9 cellular contexts compared by ENCODE assay signal in genomic region chr10:112375721-112376577, GRCh38. TPM values are rescaled to one million over a fixed set of nuclear protein-coding genes. Genes with fewer than 3 reads are reported as not detected.
A peak's percentile ranks its signal among the peaks of the same experiment; 100 is the strongest.
DNase-seq lines count a peak whose midpoint lies in the region; ATAC-seq and TF ChIP-seq lines count a peak whose summit lies in the region.
"Had no signal": no experiment of that assay in that cellular context is flagged by ENCODE, and none has a peak within 500 bp of the region (broad histone marks: within the 10 kb centered on the region; RNA-seq: fewer than 3 reads in every experiment).

No MANE protein-coding gene starts in this region.

- ATAC-seq in GM19438 (IDR thresholded peaks at IDR 0.05; ENCODE audit: low read depth, unreplicated experiment) (peak; percentile 74), HG03469 (IDR thresholded peaks at IDR 0.05; ENCODE audit: unreplicated experiment) (peak; percentile 72), thoracic aorta (ENCODE audit: insufficient number of reproducible peaks, low FRiP score, low read depth) (peak; percentile 57)

- peak; percentile 56 to 72 (median 70) for DNase-seq in CD4-positive, alpha-beta memory T cell
- peak; percentile 57 for DNase-seq in UCSD-AML1 (lab: John Stamatoyannopoulos, UW; ENCODE audit: unreplicated experiment)
- DNase-seq in coronary artery (ENCODE audit: low spot score) = peak; percentile 72
- no peak for DNase-seq in thoracic aorta (ENCODE audit: low spot score)
- no peak for DNase-seq in A673 (ENCODE audit: low spot score)

- H3K4me1 Mint-ChIP-seq in CD4-positive, alpha-beta memory T cell = peaks cover 47 to 76% (median 62%) of the 10 kb centered on the region in 4 donors
- H3K4me1 Mint-ChIP-seq: nephron had no signal

- peaks cover 4% of the 10 kb centered on the region for H3K36me3 ChIP-seq in CD4-positive, alpha-beta memory T cell (ENCODE audit: insufficient read depth, low read length)
- H3K36me3 ChIP-seq in thoracic aorta (no peaks in the 10 kb centered on the region), A673 (ENCODE audit: insufficient read depth, low read length, poor library complexity, severe bottlenecking) (no peaks in the 10 kb centered on the region)

- peak overlapping the region; percentile 97 for H3K27ac ChIP-seq in CD4-positive, alpha-beta memory T cell (ENCODE audit: low read depth, low read length)
- H3K27ac ChIP-seq in coronary artery (peak overlapping the region; percentile 59 to 75), thoracic aorta (peak overlapping the region in 1 of 2 donors; percentile 54), A673 (ENCODE audit: low read depth, low read length, poor library complexity, severe bottlenecking) (no peak overlapping the region)

- TF ChIP-seq CTCF in coronary artery (IDR thresholded peaks at IDR 0.05) (no peak), thoracic aorta (IDR thresholded peaks at IDR 0.05) (no peak), A673 (conservative IDR thresholded peaks at IDR 0.05; ENCODE audit: low read depth, low read length) (no peak)

- no peaks in the 10 kb centered on the region for H3K9me3 ChIP-seq in CD4-positive, alpha-beta memory T cell (ENCODE audit: control insufficient read depth in 1 of 2, low read length in 2 of 2)
- H3K9me3 ChIP-seq in mononuclear cell (ENCODE audit: low read depth, low read length) = no peaks in the 10 kb centered on the region
- H3K9me3 ChIP-seq in thoracic aorta = no peaks in the 10 kb centered on the region
- H3K9me3 ChIP-seq in A673 (ENCODE audit: low read depth, low read length, poor library complexity, severe bottlenecking) = no peaks in the 10 kb centered on the region

- POLR2A ChIA-PET in CD4-positive, alpha-beta memory T cell (lab: Charles Lee; ENCODE audit: partially characterized antibody) = interaction anchor here (0.7 to 4.1 kb wide), 17 partner anchors 8 to 1808 kb away, joined by 3 to 60 read pairs (median 4); partner anchors contain the start of genes BBIP1, CCDC186, GPAM and SHOC2
- POLR2A ChIA-PET in A673 (lab: Charles Lee; ENCODE audit: low non-redundant PET) = no interaction called here

- H3K27me3 Mint-ChIP-seq in CD4-positive, alpha-beta memory T cell = no peaks in the 10 kb centered on the region

- peak overlapping the region; percentile 97 to 100 (median 100) for H3K4me3 Mint-ChIP-seq in CD4-positive, alpha-beta memory T cell
- H3K4me3 Mint-ChIP-seq: nephron had no signal

- intact Hi-C loops in CD4-positive, alpha-beta memory T cell (cut with micrococcal nuclease) = loop anchor here (1.0 to 10.0 kb wide), 5 partner anchors 13 to 194 kb away; partner anchors contain the start of genes GPAM, VTI1A and ZDHHC6
- intact Hi-C loops in A673 (cut with micrococcal nuclease; ENCODE audit: unreplicated experiment) = loop anchor here (10.0 kb wide), 1 partner anchor 719 kb away; no protein-coding TSS in a partner anchor

- peak overlapping the region; percentile 60 to 99 for H3K4me3 ChIP-seq in CD4-positive, alpha-beta memory T cell (ENCODE audit: low read length in 2 of 2)
- H3K4me3 ChIP-seq in coronary artery (peak overlapping the region; percentile 70), mononuclear cell (ENCODE audit: low read length) (peak overlapping the region; percentile 61), thoracic aorta (peak overlapping the region; percentile 69), A673 (ENCODE audit: low read depth, low read length, poor library complexity, severe bottlenecking) (no peak overlapping the region)

- H3K27me3 ChIP-seq in CD4-positive, alpha-beta memory T cell (ENCODE audit: insufficient read depth, low read length) = no peaks in the 10 kb centered on the region
- H3K27me3 ChIP-seq in mononuclear cell (ENCODE audit: insufficient read depth, low read length) = no peaks in the 10 kb centered on the region
- no peaks in the 10 kb centered on the region for H3K27me3 ChIP-seq in thoracic aorta (replicated peaks; ENCODE audit: insufficient read depth)
- no peaks in the 10 kb centered on the region for H3K27me3 ChIP-seq in A673 (replicated peaks; ENCODE audit: insufficient read depth, low read depth, low read length, poor library complexity)

- peak overlapping the region; percentile 95 to 100 (median 100) for H3K27ac Mint-ChIP-seq in CD4-positive, alpha-beta memory T cell

- H3K9me3 Mint-ChIP-seq in CD4-positive, alpha-beta memory T cell = no peaks in the 10 kb centered on the region

- CTCF ChIA-PET in CD4-positive, alpha-beta memory T cell (lab: Charles Lee; ENCODE audit: partially characterized antibody) = interaction anchor here (0.7 to 2.9 kb wide), 13 partner anchors 9 to 193 kb away, joined by 3 to 22 read pairs (median 3); partner anchors contain the start of genes GPAM, VTI1A and ZDHHC6
- CTCF ChIA-PET in A673 (lab: Charles Lee) = no interaction called here

- H3K36me3 Mint-ChIP-seq in CD4-positive, alpha-beta memory T cell = peaks cover 11 to 32% of the 10 kb centered on the region in 2 donors

- BruUV-seq in A673 (replicated peaks; lab: Mats Ljungman, UMichigan) = no TSS peak

- H3K4me1 ChIP-seq in CD4-positive, alpha-beta memory T cell (ENCODE audit: insufficient read depth, low read length) = peaks cover 53% of the 10 kb centered on the region
- H3K4me1 ChIP-seq in mononuclear cell (ENCODE audit: insufficient read depth, low read length) = peaks cover 43% of the 10 kb centered on the region
- peaks cover 8% of the 10 kb centered on the region in 2 donors for H3K4me1 ChIP-seq in thoracic aorta (ENCODE audit: control insufficient read depth in 1 of 2, low read depth in 2 of 2)
- H3K4me1 ChIP-seq in A673 (ENCODE audit: insufficient read depth, low read length, poor library complexity, severe bottlenecking) = no peaks in the 10 kb centered on the region

RNA-seq across cellular contexts. Expression of gene ACSL5, which starts 2.0 kb away (rescaled TPM):
- total RNA-seq in CD4-positive, alpha-beta memory T cell = 10 to 100 TPM; 51.8 to 53.8 TPM
- 10 to 100 TPM; 62.2 to 83.8 TPM for polyA plus RNA-seq in CD4-positive, alpha-beta memory T cell
- 13.3 TPM for total RNA-seq in mononuclear cell
- 10 to 100 TPM; 13.9 to 16.7 TPM for total RNA-seq in thoracic aorta
- 0.37 and 1.0 TPM in 2 replicates for total RNA-seq in A673 (2021)

Comparison
In these comparisons a context has a peak if more than half of its experiments do, and no peak if none do; other contexts are left out.
1. DNase-seq: peak in CD4-positive, alpha-beta memory T cell (5 of 5), UCSD-AML1 (single experiment) and coronary artery (single experiment); none in thoracic aorta (single experiment) and A673 (single experiment).
2. Peak in every context shown above with its lines, with median percentiles within 50 percentile points of each other: ATAC-seq.